8 cellular contexts compared by ENCODE assay signal in genomic region chr5:83608122-83608521, GRCh38.
DNase-seq lines count a peak whose midpoint lies in the region; ATAC-seq and TF ChIP-seq lines count a peak whose summit lies in the region.

No MANE protein-coding gene starts in this region.

- no peak for TF ChIP-seq POLR2A in NB4 (IDR thresholded peaks at IDR 0.05; ENCODE audit: extremely low read depth, insufficient read length)

- H3K9ac ChIP-seq in adipocyte (ENCODE audit: low read length) = no peak overlapping the region

- no peak overlapping the region for H3K27ac ChIP-seq in tibial artery

- no peak overlapping the region for H3K4me3 ChIP-seq in NB4 (ENCODE audit: low read depth, low read length)
- no peak overlapping the region for H3K4me3 ChIP-seq in adipocyte (ENCODE audit: low read length)
- H3K4me3 ChIP-seq in tibial artery = no peak overlapping the region

- H3K4me1 ChIP-seq in adipocyte (ENCODE audit: control insufficient read depth, insufficient read depth, low read length) (peaks cover 6% of the 10 kb centered on the region), tibial artery (no peaks in the 10 kb centered on the region)

- peak; percentile 69 for TF ChIP-seq CTCF in NB4 (IDR thresholded peaks at IDR 0.05; ENCODE audit: low read depth, low read length)
- TF ChIP-seq CTCF in tibial artery (IDR thresholded peaks at IDR 0.05) = peak; percentile 34 to 41

- peak; percentile 83 for ATAC-seq in GM21528 (IDR thresholded peaks at IDR 0.05; ENCODE audit: low FRiP score, unreplicated experiment)
- no peak for ATAC-seq in GM19452 (IDR thresholded peaks at IDR 0.05; ENCODE audit: unreplicated experiment)

- H3K27me3 ChIP-seq in adipocyte (replicated peaks; ENCODE audit: control insufficient read depth, insufficient read depth, low read length) (peaks cover 5% of the 10 kb centered on the region), tibial artery (no peaks in the 10 kb centered on the region)

- intact Hi-C loops in tibial artery (cut with DNase I; ENCODE audit: low total_unique reads) = no loop called here

- DNase-seq in CD1c-positive myeloid dendritic cell (ENCODE audit: extremely low spot score) (peak; percentile 31), NB4 (ENCODE audit: low read depth) (peak; percentile 59), adipocyte (ENCODE audit: low read depth) (peak; percentile 73), hippocampal formation (lab: John Stamatoyannopoulos, UW) (peak; percentile 25 to 80), tibial artery (no peak)
- DNase-seq in stimulated activated CD4-positive, alpha-beta T cell treated with anti-CD3 and anti-CD28 coated beads, Interleukin-15, amount 100 ng/mL, for 24 hours = no peak

- H3K9me3 ChIP-seq in adipocyte (ENCODE audit: control insufficient read depth, low read length) (peaks cover 4% of the 10 kb centered on the region), tibial artery (no peaks in the 10 kb centered on the region)

- H3K36me3 ChIP-seq in adipocyte (ENCODE audit: control insufficient read depth, insufficient read depth, low read length, severe bottlenecking) (no peaks in the 10 kb centered on the region), tibial artery (no peaks in the 10 kb centered on the region)

Comparison
In these comparisons a context has a peak if more than half of its experiments do, and no peak if none do; other contexts are left out.
1. DNase-seq: peak in CD1c-positive myeloid dendritic cell (single experiment), NB4 (single experiment), adipocyte (single experiment) and hippocampal formation (2 of 2); none in tibial artery (0 of 2) and stimulated activated CD4-positive, alpha-beta T cell treated with anti-CD3 and anti-CD28 coated beads, Interleukin-15, amount 100 ng/mL, for 24 hours (single experiment).